ENCODE assay signal across 12 cellular contexts in the genomic region with DNA sequence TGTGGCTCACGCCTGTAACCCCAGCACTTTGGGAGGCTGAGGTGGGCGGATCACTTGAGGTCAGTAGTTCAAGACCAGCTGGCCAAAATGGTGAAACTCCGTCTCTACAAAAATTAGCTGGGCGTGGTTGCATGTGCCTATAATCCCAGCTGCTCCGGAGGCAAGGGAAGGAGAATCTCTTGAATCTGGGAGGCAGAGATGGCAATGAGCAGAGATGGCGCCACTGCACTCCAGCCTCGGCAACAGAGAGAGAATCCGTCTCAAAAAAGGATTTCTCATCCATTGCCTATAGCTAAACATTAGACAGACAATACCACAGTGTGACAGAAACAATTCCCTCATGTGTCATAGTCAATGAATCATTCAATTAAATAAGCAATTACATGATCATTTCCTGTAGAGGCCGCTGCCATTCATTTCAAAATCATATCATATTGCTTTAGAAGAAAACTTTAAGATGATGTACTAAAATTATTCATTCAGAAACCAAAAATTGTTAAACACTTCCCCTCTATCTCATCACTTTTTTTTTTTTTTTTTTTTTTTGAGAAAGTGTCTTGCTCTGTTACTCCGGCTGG.
A peak's percentile ranks its signal among the peaks of the same experiment; 100 is the strongest.
DNase-seq lines count a peak whose midpoint lies in the region; ATAC-seq, FAIRE-seq and TF ChIP-seq lines count a peak whose summit lies in the region.
"Had no signal": no experiment of that assay in that cellular context is flagged by ENCODE, and none has a peak within 500 bp of the region (broad histone marks: within the 10 kb centered on the region; RNA-seq: fewer than 3 reads in every experiment).

No MANE protein-coding gene starts in this region.

- intact Hi-C loops in naive thymus-derived CD4-positive, alpha-beta T cell (cut with micrococcal nuclease) = loop anchor here (1.0 to 5.0 kb wide), 4 partner anchors 74 to 287 kb away; no protein-coding TSS in a partner anchor

- POLR2A ChIA-PET in naive thymus-derived CD4-positive, alpha-beta T cell (lab: Charles Lee) = no interaction called here

- no peak overlapping the region for H2AFZ ChIP-seq in astrocyte (ENCODE audit: low read depth, low read length)

- DNase-seq in Daoy (ENCODE audit: low read depth) (peak; percentile 34), HT1080 (ENCODE audit: low read depth) (peak; percentile 85), astrocyte (ENCODE audit: low read depth) (peak; percentile 36), cerebellar cortex (ENCODE audit: low spot score) (no peak), NCI-H2029 treated with DMSO at 0.1 percent for 48 hours (lab: John Stamatoyannopoulos, UW) (no peak), NCI-H510A (lab: John Stamatoyannopoulos, UW) (no peak)
- DNase-seq in naive thymus-derived CD4-positive, alpha-beta T cell = no peak
- DNase-seq: nephron progenitor cell, SHP77 had no signal

- H3K27ac ChIP-seq in astrocyte (ENCODE audit: low read depth, low read length) = no peak overlapping the region
- H3K27ac ChIP-seq in naive thymus-derived CD4-positive, alpha-beta T cell (ENCODE audit: low read depth, low read length) = no peak overlapping the region

- H4K20me1 ChIP-seq in astrocyte (ENCODE audit: insufficient read depth, low read length) = no peaks in the 10 kb centered on the region

- no peaks in the 10 kb centered on the region for H3K36me3 Mint-ChIP-seq in astrocyte (ENCODE audit: low read depth, unreplicated experiment)
- H3K36me3 Mint-ChIP-seq in naive thymus-derived CD4-positive, alpha-beta T cell = peaks cover 0 to 3% (median 0%) of the 10 kb centered on the region in 5 donors
- H3K36me3 Mint-ChIP-seq: IgD-negative memory B cell had no signal

- H3K9me3 ChIP-seq in astrocyte (ENCODE audit: insufficient read depth, low read depth, low read length) = no peaks in the 10 kb centered on the region
- no peaks in the 10 kb centered on the region for H3K9me3 ChIP-seq in naive thymus-derived CD4-positive, alpha-beta T cell (ENCODE audit: control insufficient read depth in 2 of 3, low read length in 3 of 3)

- no peaks in the 10 kb centered on the region for H3K9me3 Mint-ChIP-seq in astrocyte (ENCODE audit: unreplicated experiment)
- no peaks in the 10 kb centered on the region for H3K9me3 Mint-ChIP-seq in naive thymus-derived CD4-positive, alpha-beta T cell
- H3K9me3 Mint-ChIP-seq: activated T-helper 2 cell treated with anti-CD3 and anti-CD28 coated beads, Interferon-gamma antibody, Interleukin-2, Interleukin-4, amounts not matched to agents 10 μg/mL and 5 μg/mL and 100 μg/mL, durations not matched to agents 14 hours and 24 hours and 36 hours; nephron progenitor cell had no signal

- FAIRE-seq in astrocyte (lab: Jason Lieb, UNC) = no peak
- FAIRE-seq: H1 had no signal

- CTCF ChIA-PET in naive thymus-derived CD4-positive, alpha-beta T cell (lab: Charles Lee) = interaction anchor here (0.7 to 1.4 kb wide), 2 partner anchors 205 to 214 kb away, joined by 3 read pairs; no protein-coding TSS in a partner anchor

- no peaks in the 10 kb centered on the region for H3K27me3 ChIP-seq in astrocyte (ENCODE audit: insufficient read depth, low read length)
- no peaks in the 10 kb centered on the region for H3K27me3 ChIP-seq in naive thymus-derived CD4-positive, alpha-beta T cell (ENCODE audit: control insufficient read depth in 2 of 2, insufficient read depth in 2 of 2, low read length in 2 of 2)

- H3K36me3 ChIP-seq in astrocyte (ENCODE audit: insufficient read depth, low read length) = no peaks in the 10 kb centered on the region
- H3K36me3 ChIP-seq in naive thymus-derived CD4-positive, alpha-beta T cell (ENCODE audit: control insufficient read depth in 2 of 3, insufficient read depth in 3 of 3, low read length in 3 of 3) = no peaks in the 10 kb centered on the region

- peak; percentile 21 for TF ChIP-seq CTCF in astrocyte (IDR thresholded peaks at IDR 0.05; ENCODE audit: insufficient read depth, low read depth, low read length)

- no peaks in the 10 kb centered on the region for H3K79me2 ChIP-seq in astrocyte (ENCODE audit: insufficient read depth, low read length)

- peak overlapping the region; percentile 54 for H3K4me2 ChIP-seq in astrocyte (ENCODE audit: low read length)

- H3K4me3 ChIP-seq in astrocyte (ENCODE audit: insufficient read depth, low read depth, low read length) = no peak overlapping the region
- no peak overlapping the region for H3K4me3 ChIP-seq in naive thymus-derived CD4-positive, alpha-beta T cell (ENCODE audit: low read length)

- no peaks in the 10 kb centered on the region for H3K27me3 Mint-ChIP-seq in astrocyte (ENCODE audit: low read depth, unreplicated experiment)
- peaks cover 0 to 10% (median 4%) of the 10 kb centered on the region in 5 donors for H3K27me3 Mint-ChIP-seq in naive thymus-derived CD4-positive, alpha-beta T cell
- H3K27me3 Mint-ChIP-seq: IgD-negative memory B cell had no signal

- peaks cover 5% of the 10 kb centered on the region for H3K4me1 ChIP-seq in astrocyte (ENCODE audit: insufficient read depth, low read length)
- no peaks in the 10 kb centered on the region for H3K4me1 ChIP-seq in naive thymus-derived CD4-positive, alpha-beta T cell (ENCODE audit: control insufficient read depth in 2 of 2, insufficient read depth in 2 of 2, low read length in 2 of 2)

- peak overlapping the region; percentile 31 for H3K4me3 Mint-ChIP-seq in astrocyte (ENCODE audit: unreplicated experiment)
- H3K4me3 Mint-ChIP-seq in naive thymus-derived CD4-positive, alpha-beta T cell = no peak overlapping the region
- H3K4me3 Mint-ChIP-seq: IgD-negative memory B cell, nephron progenitor cell had no signal

- H3K27ac Mint-ChIP-seq in astrocyte (ENCODE audit: unreplicated experiment) = no peak overlapping the region
- H3K27ac Mint-ChIP-seq in naive thymus-derived CD4-positive, alpha-beta T cell = no peak overlapping the region
- H3K27ac Mint-ChIP-seq: activated T-helper 2 cell treated with anti-CD3 and anti-CD28 coated beads, Interferon-gamma antibody, Interleukin-2, Interleukin-4, amounts not matched to agents 10 μg/mL and 5 μg/mL and 100 μg/mL, durations not matched to agents 14 hours and 24 hours and 36 hours; IgD-negative memory B cell; nephron progenitor cell had no signal

- no peak overlapping the region for H3K9ac ChIP-seq in astrocyte (ENCODE audit: low read length)

- ATAC-seq in naive thymus-derived CD4-positive, alpha-beta T cell = peak; percentile 59

- H3K4me1 Mint-ChIP-seq in astrocyte (ENCODE audit: low read depth, unreplicated experiment) = peaks cover 3% of the 10 kb centered on the region
- H3K4me1 Mint-ChIP-seq in naive thymus-derived CD4-positive, alpha-beta T cell = no peaks in the 10 kb centered on the region

Comparison
In these comparisons a context has a peak if more than half of its experiments do, and no peak if none do; other contexts are left out.
1. DNase-seq: peak in Daoy (single experiment), HT1080 (single experiment) and astrocyte (single experiment); none in naive thymus-derived CD4-positive, alpha-beta T cell (0 of 9), cerebellar cortex (single experiment), NCI-H2029 treated with DMSO at 0.1 percent for 48 hours (single experiment) and NCI-H510A (single experiment).